ENCODE assay signal across 8 cellular contexts in the genomic region with DNA sequence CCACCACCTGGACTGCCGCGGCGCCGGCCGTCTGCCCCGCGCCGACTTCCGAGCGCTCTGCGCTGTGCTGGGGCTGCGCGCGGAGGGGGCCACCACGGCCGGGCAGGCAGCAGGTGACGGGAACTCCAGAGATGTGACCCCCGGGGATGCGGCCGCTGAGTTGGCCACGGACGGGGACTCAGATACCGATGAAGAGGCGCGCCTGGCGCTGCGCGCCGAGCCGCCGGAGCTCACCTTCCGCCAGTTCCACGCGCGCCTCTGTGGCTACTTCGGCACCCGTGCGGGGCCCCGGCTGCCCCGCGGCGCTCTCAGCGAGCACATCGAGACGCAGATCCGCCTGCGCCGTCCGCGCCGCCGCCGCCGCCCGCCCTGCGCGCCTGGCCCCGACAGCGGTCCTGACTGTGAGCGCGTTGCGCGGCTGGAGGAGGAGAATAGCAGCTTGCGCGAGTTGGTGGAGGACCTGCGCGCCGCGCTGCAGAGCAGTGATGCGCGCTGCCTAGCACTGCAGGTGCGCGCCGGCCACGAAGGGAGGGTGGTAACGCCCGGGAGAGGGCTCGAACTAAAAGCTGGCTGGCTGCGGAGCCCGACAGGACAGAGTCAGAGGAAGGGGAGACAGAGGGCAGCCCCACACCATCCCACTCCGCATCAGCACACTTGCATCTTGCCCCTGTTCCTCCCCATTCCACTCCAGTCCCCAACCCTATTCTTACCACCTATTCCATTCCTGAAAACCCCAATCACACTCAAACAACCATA. TPM values are rescaled to one million over a fixed set of nuclear protein-coding genes. Genes with fewer than 3 reads are reported as not detected.
DNase-seq lines count a peak whose midpoint lies in the region; ATAC-seq and TF ChIP-seq lines count a peak whose summit lies in the region.

No MANE protein-coding gene starts in this region.

- TF ChIP-seq POLR2A in gastroesophageal sphincter (IDR thresholded peaks at IDR 0.05), result no peak

- H3K36me3 Mint-ChIP-seq in activated B cell treated with CpG ODN at 0.5 μM for 24 hours (ENCODE audit: low read depth), result no peaks in the 10 kb centered on the region

- WGBS in gastroesophageal sphincter (ENCODE audit: low coverage in 1 of 2), 2 donors, result 18 to 29% methylated on average over 1 to 6 of the region's 81 CpGs

- ATAC-seq in activated B cell treated with CpG ODN at 0.5 μM for 24 hours (ENCODE audit: low read depth) (peak; percentile 19), gastroesophageal sphincter (peak; percentile 0), GM21515 (IDR thresholded peaks at IDR 0.05; ENCODE audit: unreplicated experiment) (no peak)

- H3K36me3 ChIP-seq in gastroesophageal sphincter (no peaks in the 10 kb centered on the region), rectal smooth muscle tissue (ENCODE audit: control insufficient read depth, insufficient read depth, low read length) (no peaks in the 10 kb centered on the region)

- no peak for TF ChIP-seq CTCF in HL-60 (IDR thresholded peaks at IDR 0.05; ENCODE audit: insufficient read depth, low read length)
- no peak for TF ChIP-seq CTCF in activated B cell treated with CpG ODN at 0.5 μM for 24 hours (IDR thresholded peaks at IDR 0.05)
- TF ChIP-seq CTCF in gastroesophageal sphincter (IDR thresholded peaks at IDR 0.05), result no peak
- no peak for TF ChIP-seq CTCF in GM13977 (IDR thresholded peaks at IDR 0.05; ENCODE audit: extremely low read depth, insufficient read depth, missing control alignments)

- H3K27ac Mint-ChIP-seq in activated B cell treated with CpG ODN at 0.5 μM for 24 hours, result no peak overlapping the region

- POLR2A ChIA-PET in activated B cell treated with CpG ODN at 0.5 μM for 24 hours (lab: Charles Lee), result interaction anchor here (0.9 kb wide), 1 partner anchor 247 kb away, joined by 3 read pairs; the partner anchor contains the start of gene COPG1

- H3K4me3 Mint-ChIP-seq in activated B cell treated with CpG ODN at 0.5 μM for 24 hours, result peak overlapping the region; percentile 28

- H3K27ac ChIP-seq in HL-60 (replicated peaks) (no peak overlapping the region), gastroesophageal sphincter (peak overlapping the region in 3 of 4 donors; percentile 78 to 83 (median 80)), rectal smooth muscle tissue (ENCODE audit: low read depth, low read length) (peak overlapping the region; percentile 55)

- in situ Hi-C loops in ACHN (cut with HindIII; ENCODE audit: low pct_ligation_motif_present, low pct_unique_long_range_greater_than_20kb, low sequenced_read_pairs), result no loop called here
- in situ Hi-C loops in GM13977 (cut with MboI; ENCODE audit: low pct_unique_long_range_greater_than_20kb, low sequenced_read_pairs, unreplicated experiment), result no loop called here

- H3K9me3 ChIP-seq in gastroesophageal sphincter, result no peaks in the 10 kb centered on the region

- DNase-seq in HL-60 (ENCODE audit: low read depth in 1 of 2, low spot score in 1 of 2), result peak in 1 of 2 experiments; percentile 33
- peak; percentile 31 for DNase-seq in activated B cell treated with CpG ODN at 0.5 μM for 24 hours
- DNase-seq in NCI-H187 treated with DMSO at 0.1 percent for 48 hours (lab: John Stamatoyannopoulos, UW), result no peak
- DNase-seq in ACHN, result no peak
- no peak for DNase-seq in GM13977 (ENCODE audit: low spot score)

- CTCF ChIA-PET in activated B cell treated with CpG ODN at 0.5 μM for 24 hours (lab: Charles Lee), result interaction anchor here (1.2 kb wide), 1 partner anchor 14 kb away, joined by 3 read pairs; no protein-coding TSS in a partner anchor

- H3K4me3 ChIP-seq in HL-60 (replicated peaks; ENCODE audit: insufficient read depth, low read length) (peak overlapping the region; percentile 28), gastroesophageal sphincter (peak overlapping the region; percentile 41 to 64), rectal smooth muscle tissue (ENCODE audit: low read length) (peak overlapping the region; percentile 55)

- peaks cover 18% of the 10 kb centered on the region for H3K4me1 Mint-ChIP-seq in activated B cell treated with CpG ODN at 0.5 μM for 24 hours

- H3K27me3 ChIP-seq in HL-60 (ENCODE audit: insufficient read depth, poor library complexity, severe bottlenecking), result peaks cover 28% of the 10 kb centered on the region
- peaks cover 69% of the 10 kb centered on the region for H3K27me3 ChIP-seq in gastroesophageal sphincter
- H3K27me3 ChIP-seq in rectal smooth muscle tissue (ENCODE audit: control insufficient read depth, insufficient read depth, low read length), result peaks cover 14% of the 10 kb centered on the region

- H3K4me1 ChIP-seq in gastroesophageal sphincter (peaks cover 0 to 67% (median 28%) of the 10 kb centered on the region in 3 donors), rectal smooth muscle tissue (ENCODE audit: control insufficient read depth, insufficient read depth, low read length) (peaks cover 4% of the 10 kb centered on the region)

- H3K9me3 Mint-ChIP-seq in activated B cell treated with CpG ODN at 0.5 μM for 24 hours, result no peaks in the 10 kb centered on the region

- no peak for TF ChIP-seq EP300 in gastroesophageal sphincter (IDR thresholded peaks at IDR 0.05)

- peaks cover 54% of the 10 kb centered on the region for H3K27me3 Mint-ChIP-seq in activated B cell treated with CpG ODN at 0.5 μM for 24 hours

- intact Hi-C loops in activated B cell treated with CpG ODN at 0.5 μM for 24 hours (cut with micrococcal nuclease), result no loop called here

- no peak overlapping the region for H3K9ac ChIP-seq in rectal smooth muscle tissue (ENCODE audit: low read length)

RNA-seq across cellular contexts. Expression of gene EFCC1, which starts 0.9 kb away (rescaled TPM):
- total RNA-seq in activated B cell treated with CpG ODN at 0.5 μM for 24 hours (not detected in 2 replicates), gastroesophageal sphincter (10 to 100 TPM in 1 of 4 donors, 1 to 10 TPM in 3; 4.8 to 10.3 (median 6.5) TPM)

RNA-seq across cellular contexts. Expression of gene CFAP92, which starts 8.1 kb away (rescaled TPM):
- total RNA-seq in activated B cell treated with CpG ODN at 0.5 μM for 24 hours, result not detected in 2 replicates
- 1 to 10 TPM in 3 of 4 donors, under 1 TPM in 1; 0.96 to 3.3 (median 2.3) TPM for total RNA-seq in gastroesophageal sphincter

RNA-seq across cellular contexts. Expression of gene GP9, which starts 58.6 kb away (rescaled TPM):
- total RNA-seq in activated B cell treated with CpG ODN at 0.5 μM for 24 hours, result not detected in 2 replicates
- total RNA-seq in gastroesophageal sphincter, result not detected
